In genomic region chrX:19349263-19349662, GRCh38 we compare ENCODE assay signal across 24 cellular contexts.
"Had no signal": no experiment of that assay in that cellular context is flagged by ENCODE, and none has a peak within 500 bp of the region (broad histone marks: within the 10 kb centered on the region; RNA-seq: fewer than 3 reads in every experiment).

No MANE protein-coding gene starts in this region.

- DNase-seq: dorsolateral prefrontal cortex; effector CD8-positive, alpha-beta T cell; foreskin melanocyte; head of caudate nucleus; left colon; left ventricle myocardium superior; mesenchymal stem cell; midbrain; nephron progenitor cell; psoas muscle; retina; spleen; stimulated activated CD4-positive, alpha-beta T cell treated with anti-CD3 and anti-CD28 coated beads, Interleukin-15, amount 100 ng/mL, for 24 hours; stimulated activated CD4-positive, alpha-beta T cell treated with anti-CD3 and anti-CD28 coated beads, Interleukin-1b, Interleukin-23, amount 100 ng/mL, for 48 hours; stimulated activated CD4-positive, alpha-beta T cell treated with anti-CD3 and anti-CD28 coated beads, Interleukin-4, amount 100 ng/mL, for 24 hours; stimulated activated naive CD8-positive, alpha-beta T cell treated with anti-CD3 and anti-CD28 coated beads, Interleukin-15, amount 100 ng/mL, for 72 hours; testis; upper lobe of right lung had no signal

- H3K9me3 ChIP-seq: psoas muscle, spleen, testis, tibial nerve, upper lobe of right lung, vagina had no signal

- H3K9me3 Mint-ChIP-seq: stimulated activated memory B cell treated with anti-CD40 and anti-IgM and Interleukin-4, amounts not matched to agents 10 μg/mL and 1 μg/mL and 100 μg/mL, for 72 hours; stimulated activated naive CD8-positive, alpha-beta T cell treated with anti-CD3 and anti-CD28 coated beads, Interleukin-15, amount 100 ng/mL, for 72 hours had no signal

- H3K4me3 ChIP-seq: dorsolateral prefrontal cortex, hepatocyte, lung, psoas muscle, spleen, testis, tibial nerve, upper lobe of right lung, vagina had no signal

- H2AFZ ChIP-seq: hepatocyte had no signal

- ATAC-seq: left colon; left ventricle myocardium superior; psoas muscle; sciatic nerve; stimulated activated memory B cell treated with anti-CD40 and anti-IgM and Interleukin-4, amounts not matched to agents 10 μg/mL and 1 μg/mL and 100 μg/mL, for 72 hours; upper lobe of right lung had no signal

- H3K27me3 ChIP-seq: hepatocyte, spleen, testis, tibial nerve, upper lobe of right lung, vagina had no signal

- H3K27ac Mint-ChIP-seq: nephron progenitor cell; stimulated activated memory B cell treated with anti-CD40 and anti-IgM and Interleukin-4, amounts not matched to agents 10 μg/mL and 1 μg/mL and 100 μg/mL, for 72 hours; stimulated activated naive CD8-positive, alpha-beta T cell treated with anti-CD3 and anti-CD28 coated beads, Interleukin-15, amount 100 ng/mL, for 72 hours had no signal

- H3K27ac ChIP-seq: dorsolateral prefrontal cortex, hepatocyte, psoas muscle, testis, tibial nerve, upper lobe of right lung, vagina had no signal

- H3K4me2 ChIP-seq: hepatocyte had no signal

- H3K27me3 Mint-ChIP-seq: stimulated activated memory B cell treated with anti-CD40 and anti-IgM and Interleukin-4, amounts not matched to agents 10 μg/mL and 1 μg/mL and 100 μg/mL, for 72 hours; stimulated activated naive CD8-positive, alpha-beta T cell treated with anti-CD3 and anti-CD28 coated beads, Interleukin-15, amount 100 ng/mL, for 72 hours had no signal

- H3K4me3 Mint-ChIP-seq: nephron progenitor cell; stimulated activated memory B cell treated with anti-CD40 and anti-IgM and Interleukin-4, amounts not matched to agents 10 μg/mL and 1 μg/mL and 100 μg/mL, for 72 hours; stimulated activated naive CD8-positive, alpha-beta T cell treated with anti-CD3 and anti-CD28 coated beads, Interleukin-15, amount 100 ng/mL, for 72 hours had no signal

- H3K4me1 Mint-ChIP-seq: nephron progenitor cell had no signal

- H3K4me1 ChIP-seq: psoas muscle, testis had no signal
